Comparison of ENCODE assay signal across 22 cellular contexts in genomic region chr17:30405161-30405560, GRCh38. TPM values are rescaled to one million over a fixed set of nuclear protein-coding genes. Genes with fewer than 3 reads are reported as not detected.
A peak's percentile ranks its signal among the peaks of the same experiment; 100 is the strongest.
DNase-seq lines count a peak whose midpoint lies in the region; ATAC-seq, FAIRE-seq and TF ChIP-seq lines count a peak whose summit lies in the region.
"Had no signal": no experiment of that assay in that cellular context is flagged by ENCODE, and none has a peak within 500 bp of the region (broad histone marks: within the 10 kb centered on the region; RNA-seq: fewer than 3 reads in every experiment).

No MANE protein-coding gene starts in this region.

- no TSS peak for BruUV-seq in K562 (replicated peaks; lab: Mats Ljungman, UMichigan)

- no peak overlapping the region for H3K27ac ChIP-seq in GM23248
- peak overlapping the region; percentile 63 for H3K27ac ChIP-seq in HUES64 (ENCODE audit: low read depth, low read length)
- H3K27ac ChIP-seq in K562 (ENCODE audit: extremely low read depth, low read depth, low read length), result no peak overlapping the region
- H3K27ac ChIP-seq: cardiac muscle cell, suprapubic skin, uterus had no signal

- H3K27ac Mint-ChIP-seq in mesothelial cell of epicardium, result peak overlapping the region; percentile 30
- H3K27ac Mint-ChIP-seq: activated CD4-positive, alpha-beta memory T cell treated with anti-CD3 and anti-CD28 coated beads, Interleukin-2, amount 10 ng/mL, durations not matched to agents 7 days and 5 days; CD4-positive, alpha-beta memory T cell; IgD-negative memory B cell; nephron progenitor cell had no signal

- no peaks in the 10 kb centered on the region for H3K9me2 ChIP-seq in GM23248 (ENCODE audit: insufficient read depth)

- intact Hi-C loops in K562 (cut with micrococcal nuclease), result no loop called here

- in situ Hi-C loops in GM23248 (cut with MboI), result no loop called here
- in situ Hi-C loops in K562 (cut with MboI), result no loop called here

- H3K4me1 ChIP-seq in GM23248 (ENCODE audit: insufficient read depth) (peaks cover 10% of the 10 kb centered on the region), HUES64 (ENCODE audit: insufficient read depth, low read length) (peaks cover 29% of the 10 kb centered on the region), K562 (replicated peaks in 1 of 2; ENCODE audit: control insufficient read depth in 2 of 2, insufficient read depth in 2 of 2, low read length in 2 of 2) (peaks cover 0 to 8% of the 10 kb centered on the region in 2 experiments; a peak in 3 of 5 replicates)
- H3K4me1 ChIP-seq: suprapubic skin, uterus had no signal

- H3K9me3 Mint-ChIP-seq in mesothelial cell of epicardium, result peaks cover 11% of the 10 kb centered on the region

- H3K27me3 ChIP-seq in GM23248 (replicated peaks; ENCODE audit: insufficient read depth) (no peaks in the 10 kb centered on the region), HUES64 (ENCODE audit: insufficient read depth, low read length) (no peaks in the 10 kb centered on the region), K562 (ENCODE audit: control insufficient read depth in 2 of 2, insufficient read depth in 2 of 2, low read length in 2 of 2) (no peaks in the 10 kb centered on the region)
- H3K27me3 ChIP-seq: cardiac muscle cell, suprapubic skin, uterus had no signal

- no peak for TF ChIP-seq RAD21 in K562 (CRISPR knock-in tag; conservative IDR thresholded peaks at IDR 0.05 in 1 of 2, IDR thresholded peaks at IDR 0.05 in 1 of 2)

- H3K36me3 ChIP-seq in GM23248 (ENCODE audit: low read depth) (peaks cover 9% of the 10 kb centered on the region; the same call in 1 of the 2 replicates), HUES64 (ENCODE audit: insufficient read depth, low read length) (no peaks in the 10 kb centered on the region), K562 (ENCODE audit: control insufficient read depth, insufficient read depth, low read length) (no peaks in the 10 kb centered on the region)
- H3K36me3 ChIP-seq: cardiac muscle cell, suprapubic skin, uterus had no signal

- no peaks in the 10 kb centered on the region for H3K9me3 ChIP-seq in GM23248 (ENCODE audit: low read depth)
- no peaks in the 10 kb centered on the region for H3K9me3 ChIP-seq in HUES64 (ENCODE audit: insufficient read depth, low read depth, low read length)
- H3K9me3 ChIP-seq in K562 (replicated peaks; ENCODE audit: control insufficient read depth, insufficient read depth, low read depth, low read length), result no peaks in the 10 kb centered on the region
- H3K9me3 ChIP-seq: mucosa of descending colon, suprapubic skin, uterus had no signal

- no peak for TF ChIP-seq EP300 in K562 (IDR thresholded peaks at IDR 0.05; ENCODE audit: low read length)

- no peak overlapping the region for H3K4me3 Mint-ChIP-seq in mesothelial cell of epicardium
- H3K4me3 Mint-ChIP-seq: activated CD4-positive, alpha-beta memory T cell treated with anti-CD3 and anti-CD28 coated beads, Interleukin-2, amount 10 ng/mL, durations not matched to agents 7 days and 5 days; CD4-positive, alpha-beta memory T cell; IgD-negative memory B cell; nephron progenitor cell had no signal

- no peak for FAIRE-seq in K562 (lab: Jason Lieb, UNC)
- FAIRE-seq: endothelial cell of umbilical vein, islet of Langerhans had no signal

- H3K4me3 ChIP-seq in GM23248 (no peak overlapping the region), HUES64 (ENCODE audit: low read length) (peak overlapping the region; percentile 1; the same call in 1 of the 2 replicates), K562 (no peak overlapping the region)
- H3K4me3 ChIP-seq: cardiac muscle cell, mucosa of descending colon, suprapubic skin, uterus had no signal

- no peak for TF ChIP-seq CTCF in K562 (IDR thresholded peaks at IDR 0.05 in 2 of 3, conservative IDR thresholded peaks at IDR 0.05 in 1 of 3; ENCODE audit: insufficient read depth in 2 of 3, low read depth in 1 of 3, low read length in 3 of 3)
- no peak for TF ChIP-seq CTCF in mesothelial cell of epicardium (IDR thresholded peaks at IDR 0.05; ENCODE audit: unreplicated experiment)
- TF ChIP-seq CTCF in GM10248 (IDR thresholded peaks at IDR 0.05; ENCODE audit: control extremely low read depth, extremely low read depth, low read depth, missing control alignments), result no peak

- peaks cover 5% of the 10 kb centered on the region; the same call in 1 of the 2 replicates for H3F3A ChIP-seq in GM23248 (ENCODE audit: insufficient read depth)

- peak; percentile 30 for DNase-seq in GM23248
- DNase-seq in K562 (ENCODE audit: extremely low read depth in 1 of 4, low spot score in 3 of 4), result no peak
- no peak for DNase-seq in mesothelial cell of epicardium (ENCODE audit: low spot score in 2 of 2, unreplicated experiment in 2 of 2)
- DNase-seq in RKO (ENCODE audit: low spot score), result no peak
- DNase-seq in GM10248 (ENCODE audit: extremely low spot score), result no peak
- DNase-seq in dermis blood vessel endothelial cell, result no peak
- DNase-seq: activated CD4-positive, alpha-beta memory T cell treated with anti-CD3 and anti-CD28 coated beads, Interleukin-2, amount 10 ng/mL, durations not matched to agents 7 days and 5 days; anterior cingulate cortex; CD4-positive, alpha-beta memory T cell; GF-D8; head of caudate nucleus; mucosa of descending colon; NCI-H1417; NCI-H526; nephron progenitor cell; uterus had no signal

- no peak for TF ChIP-seq POLR2A in K562 (conservative IDR thresholded peaks at IDR 0.05)

- no peak overlapping the region for H2AFZ ChIP-seq in GM23248
- H2AFZ ChIP-seq in K562 (ENCODE audit: low read depth, low read length), result no peak overlapping the region

- no peaks in the 10 kb centered on the region for H3K9me1 ChIP-seq in K562 (ENCODE audit: control insufficient read depth, insufficient read depth, low read length)

- no peaks in the 10 kb centered on the region for H3K27me3 Mint-ChIP-seq in mesothelial cell of epicardium (ENCODE audit: low read depth)
- H3K27me3 Mint-ChIP-seq: activated CD4-positive, alpha-beta memory T cell treated with anti-CD3 and anti-CD28 coated beads, Interleukin-2, amount 10 ng/mL, durations not matched to agents 7 days and 5 days; CD4-positive, alpha-beta memory T cell had no signal

- no peak for ATAC-seq in K562
- ATAC-seq: mucosa of descending colon had no signal

- H4K20me1 ChIP-seq in GM23248 (ENCODE audit: insufficient read depth) (peaks cover 4% of the 10 kb centered on the region; the same call in 1 of the 2 replicates), K562 (replicated peaks; ENCODE audit: control insufficient read depth, insufficient read depth, low read length) (no peaks in the 10 kb centered on the region)

- POLR2A ChIA-PET in K562 (lab: Yijun Ruan, JAX) (interaction anchor here (0.7 to 1.1 kb wide), 4 partner anchors 12 to 72 kb away, joined by 3 to 5 read pairs (median 3); partner anchors contain the start of gene GOSR1), GM10248 (lab: Yijun Ruan, JAX) (no interaction called here)

- H3K4me2 ChIP-seq in GM23248 (ENCODE audit: unreplicated experiment) (no peak overlapping the region), K562 (ENCODE audit: insufficient read depth, low read length) (no peak overlapping the region)

- peaks cover 73% of the 10 kb centered on the region for H3K79me2 ChIP-seq in GM23248 (ENCODE audit: insufficient read depth)
- H3K79me2 ChIP-seq in K562 (ENCODE audit: control insufficient read depth, insufficient read depth, low read length), result no peaks in the 10 kb centered on the region

- peaks cover 6% of the 10 kb centered on the region for H3K4me1 Mint-ChIP-seq in mesothelial cell of epicardium
- H3K4me1 Mint-ChIP-seq: activated CD4-positive, alpha-beta memory T cell treated with anti-CD3 and anti-CD28 coated beads, Interleukin-2, amount 10 ng/mL, durations not matched to agents 7 days and 5 days had no signal

- H3K36me3 Mint-ChIP-seq in mesothelial cell of epicardium, result peaks cover 33% of the 10 kb centered on the region

- H3K9ac ChIP-seq in GM23248 (no peak overlapping the region; the same call in 1 of the 2 replicates), HUES64 (ENCODE audit: low read depth, low read length) (peak overlapping the region; percentile 0; the same call in 1 of the 2 replicates), K562 (ENCODE audit: insufficient read depth in 1 of 2, low read depth in 2 of 2, low read length in 2 of 2) (no peak overlapping the region)

- CTCF ChIA-PET in K562 (lab: Yijun Ruan, JAX; ENCODE audit: low intra/inter-chr PET ratio), result interaction anchor here (0.6 kb wide), 1 partner anchor 624 kb away, joined by 3 read pairs; no protein-coding TSS in a partner anchor
- CTCF ChIA-PET in GM10248 (lab: Yijun Ruan, JAX), result interaction anchor here (0.9 to 1.4 kb wide), 2 partner anchors 65 to 72 kb away, joined by 4 read pairs; partner anchors contain the start of gene GOSR1

TF ChIP-seq in K562, 482 proteins besides CTCF, POLR2A, EP300 and RAD21 (continues in another document):
- TF ChIP-seq SOX6 (IDR thresholded peaks at IDR 0.05), result peak; percentile 75; the same call in 1 of the 2 replicates
- peak; percentile 60 for TF ChIP-seq MAFG (tag; conservative IDR thresholded peaks at IDR 0.05)
- no peak for TF ChIP-seq ZFPM2 (CRISPR knock-in tag; IDR thresholded peaks at IDR 0.05)
- no peak for TF ChIP-seq NR2C2 (CRISPR knock-in tag; IDR thresholded peaks at IDR 0.05)
- TF ChIP-seq NR2C2 (tag; IDR thresholded peaks at IDR 0.05), result 0 out of 2 replicates have a peak, but pooled peaks have one; percentile 33

RNA-seq across cellular contexts. Expression of gene CPD, which starts 26.4 kb away (rescaled TPM):
- total RNA-seq in GM23248 (2014; rRNA removed; shearing (Covaris generic)), result 82.5 and 121 TPM in 2 replicates
- polyA plus RNA-seq in GM23248 (2016; fragmentation: Nextera tagmentation; extraction: Ambion mirVana), result 24.6 and 28.0 TPM in 2 replicates
- 21.7 TPM for polyA plus RNA-seq in HUES64 (2013, experiment 1 of 2)
- polyA plus RNA-seq in HUES64 (2013, experiment 2 of 2), result 22.7 TPM
- 55.4 and 75.5 TPM in 2 replicates for total RNA-seq in K562 (2011; cell fraction: chromatin; rRNA removed; ENCODE audit: low replicate concordance)
- 32.4 and 50.1 TPM in 2 replicates for total RNA-seq in K562 (2011; cell fraction: nucleolus; rRNA removed)
- 56.6 and 61.7 TPM in 2 replicates for total RNA-seq in K562 (2011; cell fraction: nucleoplasm; rRNA removed)
- 16.2 and 22.4 TPM in 2 replicates for total RNA-seq in K562 (2014; rRNA removed)
- total RNA-seq in K562 (2014; rRNA removed; fragmentation: Illumina TruSeq; extraction: Trizol), result 21.9 and 26.1 TPM in 2 replicates
- 20.8 and 21.7 TPM in 2 replicates for total RNA-seq in K562 (2015; rRNA removed; fragmentation: Illumina TruSeq; extraction: Trizol)
- total RNA-seq in K562 (2021), result 21.3 and 24.4 TPM in 2 replicates
- polyA plus RNA-seq in K562 (2011; rRNA removed), result 11.2 and 20.4 TPM in 2 replicates
- polyA plus RNA-seq in K562 (2011; cell fraction: cytosol; rRNA removed), result 3.8 and 5.1 TPM in 2 replicates
- polyA plus RNA-seq in K562 (2011; cell fraction: nucleus; rRNA removed), result 8.6 and 9.4 TPM in 2 replicates
- 10.9 and 17.2 TPM in 2 replicates for polyA plus RNA-seq in K562 (2012)
- polyA plus RNA-seq in K562 (2014; fragmentation: Illumina TruSeq; extraction: Trizol), result 16.4 and 16.7 TPM in 2 replicates
- 1 to 10 TPM; 4.5 to 4.9 TPM for polyA plus RNA-seq in K562 (2014; fragmentation: Nextera tagmentation; extraction: Ambion mirVana)
- polyA plus RNA-seq in K562 (2014; rRNA removed), result 6.9 and 8.6 TPM in 2 replicates
- 55.2 and 66.7 TPM in 2 replicates for polyA minus RNA-seq in K562 (2011; rRNA and poly(A)+ RNA removed)
- polyA minus RNA-seq in K562 (2011; cell fraction: cytosol; rRNA and poly(A)+ RNA removed), result 23.1 and 45.0 TPM in 2 replicates
- 9.0 and 13.3 TPM in 2 replicates for polyA minus RNA-seq in K562 (2011; cell fraction: nucleus; rRNA and poly(A)+ RNA removed)
- total RNA-seq in mesothelial cell of epicardium, result 49.3 to 58.3 TPM (median 54.1 TPM) in 3 replicates
- total RNA-seq in dermis blood vessel endothelial cell, result 258 and 324 TPM in 2 replicates
